Comparison of ENCODE assay signal across 19 cellular contexts in the genomic region with DNA sequence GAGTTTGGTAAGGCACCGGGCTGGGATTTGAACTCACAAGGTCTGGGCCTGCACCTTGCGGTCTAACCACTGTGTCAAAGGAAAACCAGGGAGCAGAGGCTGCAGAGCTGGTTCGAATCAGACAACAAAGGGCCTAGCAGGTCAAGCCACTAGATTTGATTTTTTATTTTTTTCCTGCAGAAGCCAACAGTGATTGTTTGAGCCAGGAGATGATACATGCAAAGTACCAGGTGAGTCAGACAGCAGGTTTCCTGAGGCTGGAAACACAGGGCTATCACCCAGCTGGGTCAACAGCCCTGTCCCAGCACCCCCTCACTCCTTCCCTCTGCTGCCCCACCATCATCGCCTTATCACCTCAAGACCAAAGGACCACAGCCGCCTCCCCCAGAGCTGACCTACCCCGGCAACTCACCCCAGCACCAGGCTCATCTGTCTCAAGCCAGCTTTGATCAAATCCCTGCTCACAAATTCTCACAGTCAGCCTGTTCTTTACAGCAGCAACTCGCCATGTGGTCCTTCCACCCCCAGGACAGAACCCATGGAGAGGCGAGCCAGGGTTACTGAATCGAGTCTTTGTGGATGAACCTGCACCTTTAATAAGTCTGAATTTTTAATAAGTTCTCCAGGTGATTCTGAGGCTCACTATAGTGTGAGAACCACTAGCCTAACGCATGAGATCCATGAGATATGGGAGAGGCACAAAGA. TPM values are rescaled to one million over a fixed set of nuclear protein-coding genes. Genes with fewer than 3 reads are reported as not detected.
A peak's percentile ranks its signal among the peaks of the same experiment; 100 is the strongest.
DNase-seq lines count a peak whose midpoint lies in the region; ATAC-seq and TF ChIP-seq lines count a peak whose summit lies in the region.
"Had no signal": no experiment of that assay in that cellular context is flagged by ENCODE, and none has a peak within 500 bp of the region (broad histone marks: within the 10 kb centered on the region; RNA-seq: fewer than 3 reads in every experiment).

No MANE protein-coding gene starts in this region.

- peak; percentile 69 for DNase-seq in M059J (ENCODE audit: low read depth)
- peak; percentile 80 for DNase-seq in kidney tubule cell (ENCODE audit: low spot score)
- DNase-seq in NCI-H345 (lab: John Stamatoyannopoulos, UW) = no peak
- no peak for DNase-seq in naive thymus-derived CD8-positive, alpha-beta T cell
- DNase-seq: effector CD4-positive, alpha-beta T cell; left ventricle myocardium inferior; naive B cell; NK-92 treated with Interleukin-12 subunit alpha and Interleukin-12 subunit beta, amount 100 ng/mL, for 24 hours; psoas muscle; stimulated activated CD4-positive, alpha-beta T cell treated with anti-CD3 and anti-CD28 coated beads, Interleukin-12 subunit alpha, Interleukin-12 subunit beta, amount 100 ng/mL, for 4 hours; tibial artery had no signal

- no peak for TF ChIP-seq CTCF in 22Rv1 (IDR thresholded peaks at IDR 0.05)

- POLR2A ChIA-PET in naive thymus-derived CD8-positive, alpha-beta T cell (lab: Charles Lee) = no interaction called here

- H3K4me1 Mint-ChIP-seq in activated T-helper 17 cell treated with anti-CD3 and anti-CD28 coated beads, Interleukin-2, amount 50 U/mL, for 72 hours = no peaks in the 10 kb centered on the region
- H3K4me1 Mint-ChIP-seq in naive thymus-derived CD8-positive, alpha-beta T cell = peaks cover 0 to 2% (median 0%) of the 10 kb centered on the region in 4 donors
- H3K4me1 Mint-ChIP-seq: CD14-positive monocyte; naive B cell; stimulated activated memory B cell treated with anti-CD40 and anti-IgM and Interleukin-4, amounts not matched to agents 10 μg/mL and 1 μg/mL and 100 μg/mL, for 72 hours had no signal

- H3K27ac Mint-ChIP-seq in activated T-helper 17 cell treated with anti-CD3 and anti-CD28 coated beads, Interleukin-2, amount 50 U/mL, for 72 hours = peak overlapping the region; percentile 77
- H3K27ac Mint-ChIP-seq in naive thymus-derived CD8-positive, alpha-beta T cell = peak overlapping the region in 1 of 10 donors; percentile 49
- H3K27ac Mint-ChIP-seq: stimulated activated memory B cell treated with anti-CD40 and anti-IgM and Interleukin-4, amounts not matched to agents 10 μg/mL and 1 μg/mL and 100 μg/mL, for 72 hours had no signal

- no peak for ATAC-seq in activated T-helper 17 cell treated with anti-CD3 and anti-CD28 coated beads, Interleukin-2, amount 50 U/mL, for 72 hours (replicated peaks)
- ATAC-seq in HG03175 (IDR thresholded peaks at IDR 0.05; ENCODE audit: unreplicated experiment) = no peak
- no peak for ATAC-seq in naive thymus-derived CD8-positive, alpha-beta T cell
- ATAC-seq in HG03039 (IDR thresholded peaks at IDR 0.05; ENCODE audit: unreplicated experiment) = no peak
- ATAC-seq: psoas muscle; stimulated activated memory B cell treated with anti-CD40 and anti-IgM and Interleukin-4, amounts not matched to agents 10 μg/mL and 1 μg/mL and 100 μg/mL, for 72 hours had no signal

- H3K9me3 Mint-ChIP-seq in activated T-helper 17 cell treated with anti-CD3 and anti-CD28 coated beads, Interleukin-2, amount 50 U/mL, for 72 hours = no peaks in the 10 kb centered on the region
- no peaks in the 10 kb centered on the region for H3K9me3 Mint-ChIP-seq in naive thymus-derived CD8-positive, alpha-beta T cell
- H3K9me3 Mint-ChIP-seq: CD14-positive monocyte; naive B cell; stimulated activated memory B cell treated with anti-CD40 and anti-IgM and Interleukin-4, amounts not matched to agents 10 μg/mL and 1 μg/mL and 100 μg/mL, for 72 hours had no signal

- H3K36me3 Mint-ChIP-seq in activated T-helper 17 cell treated with anti-CD3 and anti-CD28 coated beads, Interleukin-2, amount 50 U/mL, for 72 hours (ENCODE audit: low read depth) = no peaks in the 10 kb centered on the region
- no peaks in the 10 kb centered on the region for H3K36me3 Mint-ChIP-seq in naive thymus-derived CD8-positive, alpha-beta T cell
- H3K36me3 Mint-ChIP-seq: CD14-positive monocyte; naive B cell; stimulated activated memory B cell treated with anti-CD40 and anti-IgM and Interleukin-4, amounts not matched to agents 10 μg/mL and 1 μg/mL and 100 μg/mL, for 72 hours had no signal

- H3K27me3 Mint-ChIP-seq in activated T-helper 17 cell treated with anti-CD3 and anti-CD28 coated beads, Interleukin-2, amount 50 U/mL, for 72 hours = no peaks in the 10 kb centered on the region
- H3K27me3 Mint-ChIP-seq in naive thymus-derived CD8-positive, alpha-beta T cell = peaks cover 0 to 12% (median 8%) of the 10 kb centered on the region in 5 donors

- peak overlapping the region; percentile 86 for H3K27ac ChIP-seq in 22Rv1
- H3K27ac ChIP-seq: left ventricle myocardium inferior, psoas muscle, tibial artery had no signal

- H3K4me3 Mint-ChIP-seq in activated T-helper 17 cell treated with anti-CD3 and anti-CD28 coated beads, Interleukin-2, amount 50 U/mL, for 72 hours = no peak overlapping the region
- no peak overlapping the region for H3K4me3 Mint-ChIP-seq in naive thymus-derived CD8-positive, alpha-beta T cell
- H3K4me3 Mint-ChIP-seq: CD14-positive monocyte; naive B cell; stimulated activated memory B cell treated with anti-CD40 and anti-IgM and Interleukin-4, amounts not matched to agents 10 μg/mL and 1 μg/mL and 100 μg/mL, for 72 hours had no signal

RNA-seq across cellular contexts. Expression of a gene that starts 13.0 kb away (rescaled TPM):
- total RNA-seq in M059J (2014; rRNA removed; shearing (Covaris generic)) = 0.69 and 1.6 TPM in 2 replicates
- not detected for total RNA-seq in activated T-helper 17 cell treated with anti-CD3 and anti-CD28 coated beads, Interleukin-2, amount 50 U/mL, for 72 hours
- total RNA-seq in naive thymus-derived CD8-positive, alpha-beta T cell = not detected
- not detected for polyA plus RNA-seq in naive thymus-derived CD8-positive, alpha-beta T cell
- polyA plus RNA-seq: CD14-positive monocyte had no signal

RNA-seq across cellular contexts. Expression of a gene that starts 22.4 kb away (rescaled TPM):
- 6.3 and 10.2 TPM in 2 replicates for total RNA-seq in M059J (2014; rRNA removed; shearing (Covaris generic))
- not detected for total RNA-seq in activated T-helper 17 cell treated with anti-CD3 and anti-CD28 coated beads, Interleukin-2, amount 50 U/mL, for 72 hours
- total RNA-seq in naive thymus-derived CD8-positive, alpha-beta T cell = not detected
- polyA plus RNA-seq in naive thymus-derived CD8-positive, alpha-beta T cell = not detected
- total RNA-seq: A673, cardiac septum, left ventricle myocardium inferior had no signal
- polyA plus RNA-seq: CD14-positive monocyte had no signal

RNA-seq across cellular contexts. Expression of a gene that starts 30.8 kb away (rescaled TPM):
- not detected in 2 replicates for total RNA-seq in M059J (2014; rRNA removed; shearing (Covaris generic))
- total RNA-seq in activated T-helper 17 cell treated with anti-CD3 and anti-CD28 coated beads, Interleukin-2, amount 50 U/mL, for 72 hours = not detected
- total RNA-seq in naive thymus-derived CD8-positive, alpha-beta T cell = not detected
- polyA plus RNA-seq in naive thymus-derived CD8-positive, alpha-beta T cell = not detected
- total RNA-seq: A673, cardiac septum, left ventricle myocardium inferior, psoas muscle had no signal
- polyA plus RNA-seq: CD14-positive monocyte had no signal

RNA-seq across cellular contexts. Expression of a gene that starts 35.7 kb away (rescaled TPM):
- total RNA-seq in M059J (2014; rRNA removed; shearing (Covaris generic)) = 0.34 TPM in 1 of 2 replicates, not detected in the other
- not detected for total RNA-seq in activated T-helper 17 cell treated with anti-CD3 and anti-CD28 coated beads, Interleukin-2, amount 50 U/mL, for 72 hours
- total RNA-seq in naive thymus-derived CD8-positive, alpha-beta T cell = not detected
- not detected for polyA plus RNA-seq in naive thymus-derived CD8-positive, alpha-beta T cell
- total RNA-seq: A673, cardiac septum, left ventricle myocardium inferior had no signal
- polyA plus RNA-seq: CD14-positive monocyte had no signal

RNA-seq across cellular contexts. Expression of a gene that starts 45.6 kb away (rescaled TPM):
- total RNA-seq in M059J (2014; rRNA removed; shearing (Covaris generic)) = 0.27 TPM in 1 of 2 replicates, not detected in the other
- not detected for total RNA-seq in activated T-helper 17 cell treated with anti-CD3 and anti-CD28 coated beads, Interleukin-2, amount 50 U/mL, for 72 hours
- not detected for total RNA-seq in naive thymus-derived CD8-positive, alpha-beta T cell
- polyA plus RNA-seq in naive thymus-derived CD8-positive, alpha-beta T cell = not detected
- total RNA-seq: A673, cardiac septum, left ventricle myocardium inferior had no signal
- polyA plus RNA-seq: CD14-positive monocyte had no signal

Comparison
In these comparisons a context has a peak if more than half of its experiments do, and no peak if none do; other contexts are left out.
1. DNase-seq: peak in M059J (single experiment) and kidney tubule cell (single experiment); none in NCI-H345 (single experiment) and naive thymus-derived CD8-positive, alpha-beta T cell (0 of 10).